In the genomic region with DNA sequence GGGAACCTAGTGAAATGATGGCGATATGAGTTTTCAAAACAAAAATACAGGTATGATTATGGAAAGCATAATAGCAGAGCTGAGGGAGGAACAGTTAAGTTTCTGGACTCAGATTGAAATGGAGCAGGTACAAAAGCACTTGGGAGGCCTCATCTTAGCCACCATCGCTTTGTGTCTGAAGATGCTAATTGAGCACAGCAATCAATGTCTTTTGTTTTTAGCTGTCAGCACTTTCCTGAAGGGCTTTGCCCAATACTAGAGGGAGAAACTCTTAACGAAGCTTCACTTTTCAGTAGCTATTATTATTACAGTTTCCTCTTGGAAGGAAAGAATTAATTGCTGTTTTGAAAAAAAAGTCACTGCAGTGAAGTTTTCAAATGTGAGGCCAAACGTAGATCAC, we compare ENCODE assay signal across 23 cellular contexts.
DNase-seq lines count a peak whose midpoint lies in the region; ATAC-seq and TF ChIP-seq lines count a peak whose summit lies in the region.
"Had no signal": no experiment of that assay in that cellular context is flagged by ENCODE, and none has a peak within 500 bp of the region (broad histone marks: within the 10 kb centered on the region; RNA-seq: fewer than 3 reads in every experiment).

No MANE protein-coding gene starts in this region.

- POLR2A ChIA-PET in activated CD4-positive, alpha-beta T cell treated with anti-CD3 and anti-CD28 coated beads, Interleukin-2, amount 10 ng/mL, durations not matched to agents 7 days and 5 days (lab: Charles Lee) = no interaction called here

- no peak for TF ChIP-seq CTCF in glutamatergic neuron (IDR thresholded peaks at IDR 0.05; ENCODE audit: partially characterized antibody, unreplicated experiment)

- peak; percentile 15 for DNase-seq in ELF-1 (ENCODE audit: low read depth, low spot score)
- DNase-seq in glutamatergic neuron = no peak
- DNase-seq in iPS-NIHi11 (ENCODE audit: low spot score) = peak; percentile 14
- DNase-seq in effector memory CD4-positive, alpha-beta T cell = no peak
- DNase-seq in activated CD4-positive, alpha-beta T cell treated with anti-CD3 and anti-CD28 coated beads for 4 hours = no peak
- no peak for DNase-seq in stimulated activated effector memory CD8-positive, alpha-beta T cell treated with anti-CD3 and anti-CD28 coated beads, Interleukin-12 subunit alpha, Interleukin-12 subunit beta, amount 100 ng/mL, for 72 hours (ENCODE audit: low spot score in 2 of 2)
- no peak for DNase-seq in activated CD4-positive, alpha-beta T cell treated with anti-CD3 and anti-CD28 coated beads, Interleukin-2, amount 10 ng/mL, durations not matched to agents 7 days and 5 days
- DNase-seq: Calu3, HFFc6, IMR-90, KG1, MG63, NCI-H1048, NCI-H1694 treated with DMSO at 0.1 percent for 48 hours, NCI-H2171 treated with DMSO at 0.1 percent for 48 hours, NCI-H524, NCI-H774, PC-3, Right ventricle myocardium superior, RPMI8226 had no signal

- H3K4me1 ChIP-seq in HUES64 (ENCODE audit: insufficient read depth, low read length) = peaks cover 29% of the 10 kb centered on the region
- H3K4me1 ChIP-seq in effector memory CD4-positive, alpha-beta T cell (ENCODE audit: control insufficient read depth, insufficient read depth, low read length, poor library complexity, severe bottlenecking) = no peaks in the 10 kb centered on the region

- peak overlapping the region; percentile 31 for H3K27ac Mint-ChIP-seq in glutamatergic neuron (ENCODE audit: unreplicated experiment)
- H3K27ac Mint-ChIP-seq in stimulated activated effector memory CD8-positive, alpha-beta T cell treated with anti-CD3 and anti-CD28 coated beads, Interleukin-12 subunit alpha, Interleukin-12 subunit beta, amount 100 ng/mL, for 72 hours = no peak overlapping the region
- no peak overlapping the region for H3K27ac Mint-ChIP-seq in activated CD4-positive, alpha-beta T cell treated with anti-CD3 and anti-CD28 coated beads, Interleukin-2, amount 10 ng/mL, durations not matched to agents 7 days and 5 days
- H3K27ac Mint-ChIP-seq: HFFc6 had no signal

- H3K36me3 Mint-ChIP-seq in glutamatergic neuron (ENCODE audit: unreplicated experiment) = peaks cover 4% of the 10 kb centered on the region
- no peaks in the 10 kb centered on the region for H3K36me3 Mint-ChIP-seq in stimulated activated effector memory CD8-positive, alpha-beta T cell treated with anti-CD3 and anti-CD28 coated beads, Interleukin-12 subunit alpha, Interleukin-12 subunit beta, amount 100 ng/mL, for 72 hours
- no peaks in the 10 kb centered on the region for H3K36me3 Mint-ChIP-seq in activated CD4-positive, alpha-beta T cell treated with anti-CD3 and anti-CD28 coated beads, Interleukin-2, amount 10 ng/mL, durations not matched to agents 7 days and 5 days (ENCODE audit: low read depth)

- H3K9me3 ChIP-seq in HUES64 (ENCODE audit: insufficient read depth, low read depth, low read length) = no peaks in the 10 kb centered on the region
- no peaks in the 10 kb centered on the region for H3K9me3 ChIP-seq in effector memory CD4-positive, alpha-beta T cell (ENCODE audit: control insufficient read depth, low read length)
- H3K9me3 ChIP-seq: HAP-1, MG63, SJSA1 had no signal

- CTCF ChIA-PET in activated CD4-positive, alpha-beta T cell treated with anti-CD3 and anti-CD28 coated beads, Interleukin-2, amount 10 ng/mL, durations not matched to agents 7 days and 5 days (lab: Charles Lee) = no interaction called here

- H3K36me3 ChIP-seq in HUES64 (ENCODE audit: insufficient read depth, low read length) = no peaks in the 10 kb centered on the region
- H3K36me3 ChIP-seq in effector memory CD4-positive, alpha-beta T cell (ENCODE audit: control insufficient read depth, insufficient read depth, low read length) = no peaks in the 10 kb centered on the region
- H3K36me3 ChIP-seq: HAP-1, MG63, SJSA1 had no signal

- H3K27me3 ChIP-seq in HUES64 (ENCODE audit: insufficient read depth, low read length) = no peaks in the 10 kb centered on the region
- H3K27me3 ChIP-seq in effector memory CD4-positive, alpha-beta T cell (replicated peaks; ENCODE audit: control insufficient read depth, insufficient read depth, low read length, poor library complexity, severe bottlenecking) = no peaks in the 10 kb centered on the region
- H3K27me3 ChIP-seq: MG63, SJSA1 had no signal

- ATAC-seq in stimulated activated effector memory CD8-positive, alpha-beta T cell treated with anti-CD3 and anti-CD28 coated beads, Interleukin-12 subunit alpha, Interleukin-12 subunit beta, amount 100 ng/mL, for 72 hours = no peak
- ATAC-seq: PC-3 had no signal

- no peak overlapping the region for H3K4me3 ChIP-seq in HUES64 (ENCODE audit: low read length)
- no peak overlapping the region for H3K4me3 ChIP-seq in effector memory CD4-positive, alpha-beta T cell (ENCODE audit: insufficient read depth, low read depth, low read length, poor library complexity, severe bottlenecking)
- H3K4me3 ChIP-seq: HAP-1, MG63, SJSA1 had no signal

- no peaks in the 10 kb centered on the region for H3K9me3 Mint-ChIP-seq in glutamatergic neuron (ENCODE audit: unreplicated experiment)
- peaks cover 9% of the 10 kb centered on the region for H3K9me3 Mint-ChIP-seq in stimulated activated effector memory CD8-positive, alpha-beta T cell treated with anti-CD3 and anti-CD28 coated beads, Interleukin-12 subunit alpha, Interleukin-12 subunit beta, amount 100 ng/mL, for 72 hours
- peaks cover 9% of the 10 kb centered on the region for H3K9me3 Mint-ChIP-seq in activated CD4-positive, alpha-beta T cell treated with anti-CD3 and anti-CD28 coated beads, Interleukin-2, amount 10 ng/mL, durations not matched to agents 7 days and 5 days

- H3K27me3 Mint-ChIP-seq in glutamatergic neuron (ENCODE audit: unreplicated experiment) = no peaks in the 10 kb centered on the region
- no peaks in the 10 kb centered on the region for H3K27me3 Mint-ChIP-seq in activated CD4-positive, alpha-beta T cell treated with anti-CD3 and anti-CD28 coated beads, Interleukin-2, amount 10 ng/mL, durations not matched to agents 7 days and 5 days

- H3K9ac ChIP-seq in HUES64 (ENCODE audit: low read depth, low read length) = no peak overlapping the region

- H3K27ac ChIP-seq in HUES64 (ENCODE audit: low read depth, low read length) = peak overlapping the region; percentile 72; the same call in 1 of the 2 replicates
- no peak overlapping the region for H3K27ac ChIP-seq in effector memory CD4-positive, alpha-beta T cell (ENCODE audit: insufficient read depth, low read length, poor library complexity, severe bottlenecking)
- H3K27ac ChIP-seq: SJSA1 had no signal

- H3K4me3 Mint-ChIP-seq in glutamatergic neuron (ENCODE audit: unreplicated experiment) = no peak overlapping the region
- no peak overlapping the region for H3K4me3 Mint-ChIP-seq in stimulated activated effector memory CD8-positive, alpha-beta T cell treated with anti-CD3 and anti-CD28 coated beads, Interleukin-12 subunit alpha, Interleukin-12 subunit beta, amount 100 ng/mL, for 72 hours
- no peak overlapping the region for H3K4me3 Mint-ChIP-seq in activated CD4-positive, alpha-beta T cell treated with anti-CD3 and anti-CD28 coated beads, Interleukin-2, amount 10 ng/mL, durations not matched to agents 7 days and 5 days
- H3K4me3 Mint-ChIP-seq: HFFc6 had no signal

- WGBS in HUES64 = 27% methylated on average over 3 of the region's 4 CpGs

- peaks cover 19% of the 10 kb centered on the region for H3K4me1 Mint-ChIP-seq in glutamatergic neuron (ENCODE audit: low read depth, unreplicated experiment)
- H3K4me1 Mint-ChIP-seq in stimulated activated effector memory CD8-positive, alpha-beta T cell treated with anti-CD3 and anti-CD28 coated beads, Interleukin-12 subunit alpha, Interleukin-12 subunit beta, amount 100 ng/mL, for 72 hours = no peaks in the 10 kb centered on the region
- no peaks in the 10 kb centered on the region for H3K4me1 Mint-ChIP-seq in activated CD4-positive, alpha-beta T cell treated with anti-CD3 and anti-CD28 coated beads, Interleukin-2, amount 10 ng/mL, durations not matched to agents 7 days and 5 days

Comparison
In these comparisons a context has a peak if more than half of its experiments do, and no peak if none do; other contexts are left out.
1. DNase-seq: peak in ELF-1 (single experiment) and iPS-NIHi11 (single experiment); none in glutamatergic neuron (single experiment), effector memory CD4-positive, alpha-beta T cell (0 of 3), activated CD4-positive, alpha-beta T cell treated with anti-CD3 and anti-CD28 coated beads for 4 hours (0 of 2), stimulated activated effector memory CD8-positive, alpha-beta T cell treated with anti-CD3 and anti-CD28 coated beads, Interleukin-12 subunit alpha, Interleukin-12 subunit beta, amount 100 ng/mL, for 72 hours (0 of 2) and activated CD4-positive, alpha-beta T cell treated with anti-CD3 and anti-CD28 coated beads, Interleukin-2, amount 10 ng/mL, durations not matched to agents 7 days and 5 days (single experiment).